In genomic region chr3:119034256-119035013, GRCh38 we compare ENCODE assay signal across 8 cellular contexts. TPM values are rescaled to one million over a fixed set of nuclear protein-coding genes. Genes with fewer than 3 reads are reported as not detected.
DNase-seq lines count a peak whose midpoint lies in the region; ATAC-seq and TF ChIP-seq lines count a peak whose summit lies in the region.

TSS of gene IGSF11 (minus strand) at chr3:119034846. CDS start at chr3:119034582, 264 bp downstream.

- H3K4me3 Mint-ChIP-seq in activated naive CD4-positive, alpha-beta T cell treated with anti-CD3 and anti-CD28 coated beads, Interleukin-2, amount 10 ng/mL, durations not matched to agents 7 days and 5 days: peak within 1 kb of the TSS; percentile 82

- under 1% methylated on average over 80 of the region's 80 CpGs for WGBS in HUES64
- WGBS in thyroid gland, 2 donors: 1 to 4% methylated on average over 6 to 8 of the region's 80 CpGs

- H3K27me3 Mint-ChIP-seq in activated naive CD4-positive, alpha-beta T cell treated with anti-CD3 and anti-CD28 coated beads, Interleukin-2, amount 10 ng/mL, durations not matched to agents 7 days and 5 days: peaks cover 52% of the 10 kb centered on the region

- no peaks in the 10 kb centered on the region for H3K9me3 Mint-ChIP-seq in activated naive CD4-positive, alpha-beta T cell treated with anti-CD3 and anti-CD28 coated beads, Interleukin-2, amount 10 ng/mL, durations not matched to agents 7 days and 5 days

- CTCF ChIA-PET in activated naive CD4-positive, alpha-beta T cell treated with anti-CD3 and anti-CD28 coated beads, Interleukin-2, amount 10 ng/mL, durations not matched to agents 7 days and 5 days (lab: Charles Lee): interaction anchor here (0.6 to 6.5 kb wide), 39 partner anchors 9 to 646 kb away, joined by 3 to 348 read pairs (median 4); partner anchors contain the start of gene B4GALT4

- intact Hi-C loops in head of caudate nucleus (cut with DNase I) (loop anchor here (2.0 to 5.0 kb wide), 3 partner anchors 42 to 150 kb away; no protein-coding TSS in a partner anchor), thyroid gland (cut with DNase I) (no loop called here)

- H3K4me1 Mint-ChIP-seq in activated naive CD4-positive, alpha-beta T cell treated with anti-CD3 and anti-CD28 coated beads, Interleukin-2, amount 10 ng/mL, durations not matched to agents 7 days and 5 days: peaks cover 11% of the 10 kb centered on the region

- peak within 1 kb of the TSS; percentile 72 for H3K4me3 ChIP-seq in HUES64 (ENCODE audit: low read length)
- H3K4me3 ChIP-seq in SJSA1: peak within 1 kb of the TSS; percentile 45
- H3K4me3 ChIP-seq in parathyroid adenoma (ENCODE audit: low read depth, low read length): peak within 1 kb of the TSS; percentile 66
- H3K4me3 ChIP-seq in thyroid gland (replicated peaks in 1 of 3): peak within 1 kb of the TSS; percentile 35 to 44 (median 36)

- H3K27me3 ChIP-seq in HUES64 (ENCODE audit: insufficient read depth, low read length) (peaks cover 36% of the 10 kb centered on the region), SJSA1 (replicated peaks) (peaks cover 32% of the 10 kb centered on the region), parathyroid adenoma (ENCODE audit: control insufficient read depth, insufficient read depth, low read length) (no peaks in the 10 kb centered on the region), thyroid gland (no peaks in the 10 kb centered on the region)

- peak; percentile 44 for TF ChIP-seq CTCF in parathyroid adenoma (IDR thresholded peaks at IDR 0.05)
- TF ChIP-seq CTCF in thyroid gland (IDR thresholded peaks at IDR 0.05): peak in 3 of 6 experiments; percentile 55 to 83 (median 76)

- peak; percentile 96 for ATAC-seq in GM21423 (IDR thresholded peaks at IDR 0.05; ENCODE audit: unreplicated experiment)

- DNase-seq in DMS 273 (lab: John Stamatoyannopoulos, UW; ENCODE audit: unreplicated experiment) (peak; percentile 99), SJSA1 (ENCODE audit: low read depth in 1 of 2, low spot score in 2 of 2) (peak; percentile 52 to 62), head of caudate nucleus (peak; percentile 79 to 97 (median 92)), thyroid gland (peak; percentile 81 to 83)
- DNase-seq in activated naive CD4-positive, alpha-beta T cell treated with anti-CD3 and anti-CD28 coated beads, Interleukin-2, amount 10 ng/mL, durations not matched to agents 7 days and 5 days: peak; percentile 77

- H3K4me2 ChIP-seq in parathyroid adenoma (ENCODE audit: low read length): peak within 1 kb of the TSS; percentile 87

- H3K27ac ChIP-seq in HUES64 (ENCODE audit: low read depth, low read length) (no peak within 1 kb of the TSS), SJSA1 (no peak within 1 kb of the TSS), parathyroid adenoma (peak within 1 kb of the TSS; percentile 53), thyroid gland (peak within 1 kb of the TSS in 2 of 3 donors; percentile 9 to 26)

- TF ChIP-seq POLR2A in thyroid gland (IDR thresholded peaks at IDR 0.05): peak in 1 of 2 donors; percentile 56

- no peaks in the 10 kb centered on the region for H3K36me3 ChIP-seq in HUES64 (ENCODE audit: insufficient read depth, low read length)
- no peaks in the 10 kb centered on the region for H3K36me3 ChIP-seq in SJSA1
- no peaks in the 10 kb centered on the region for H3K36me3 ChIP-seq in parathyroid adenoma (ENCODE audit: control insufficient read depth, insufficient read depth, low read length)
- H3K36me3 ChIP-seq in thyroid gland: no peaks in the 10 kb centered on the region

- H3K4me1 ChIP-seq in HUES64 (ENCODE audit: insufficient read depth, low read length): peaks cover 14% of the 10 kb centered on the region
- H3K4me1 ChIP-seq in SJSA1 (replicated peaks): peaks cover 10% of the 10 kb centered on the region
- no peaks in the 10 kb centered on the region for H3K4me1 ChIP-seq in parathyroid adenoma
- peaks cover 3 to 5% of the 10 kb centered on the region in 2 donors for H3K4me1 ChIP-seq in thyroid gland

- no peaks in the 10 kb centered on the region for H3K9me3 ChIP-seq in HUES64 (ENCODE audit: insufficient read depth, low read depth, low read length)
- H3K9me3 ChIP-seq in SJSA1 (replicated peaks): no peaks in the 10 kb centered on the region
- no peaks in the 10 kb centered on the region for H3K9me3 ChIP-seq in parathyroid adenoma (ENCODE audit: control insufficient read depth, low read length)
- H3K9me3 ChIP-seq in thyroid gland: no peaks in the 10 kb centered on the region

- no peaks in the 10 kb centered on the region for H3K36me3 Mint-ChIP-seq in activated naive CD4-positive, alpha-beta T cell treated with anti-CD3 and anti-CD28 coated beads, Interleukin-2, amount 10 ng/mL, durations not matched to agents 7 days and 5 days

- H2AFZ ChIP-seq in parathyroid adenoma: peak within 1 kb of the TSS; percentile 86

- H3K27ac Mint-ChIP-seq in activated naive CD4-positive, alpha-beta T cell treated with anti-CD3 and anti-CD28 coated beads, Interleukin-2, amount 10 ng/mL, durations not matched to agents 7 days and 5 days: no peak within 1 kb of the TSS

- H3K9ac ChIP-seq in HUES64 (ENCODE audit: low read depth, low read length) (peak within 1 kb of the TSS; percentile 48), parathyroid adenoma (no peak within 1 kb of the TSS)

- H3K79me2 ChIP-seq in parathyroid adenoma: no peaks in the 10 kb centered on the region

RNA-seq across cellular contexts. Expression of gene IGSF11, which starts in this region (rescaled TPM):
- polyA plus RNA-seq in HUES64 (2013, experiment 1 of 2): 2.8 TPM
- polyA plus RNA-seq in HUES64 (2013, experiment 2 of 2): 2.3 TPM
- total RNA-seq in SJSA1 (2014; rRNA removed; shearing (Covaris generic)): 0.18 and 1.0 TPM in 2 replicates
- 1 to 10 TPM in 1 of 4 donors, under 1 TPM in 3; 0.29 to 1.4 (median 0.75) TPM for total RNA-seq in thyroid gland

Comparison
In these comparisons a context has a peak if more than half of its experiments do, and no peak if none do; other contexts are left out.
1. H3K27ac ChIP-seq: peak in parathyroid adenoma (single experiment) and thyroid gland (2 of 3); none in HUES64 (single experiment) and SJSA1 (single experiment).
2. Peak in every context shown above with its lines, with median percentiles within 50 percentile points of each other: DNase-seq and H3K4me3 ChIP-seq.